In the genomic region with DNA sequence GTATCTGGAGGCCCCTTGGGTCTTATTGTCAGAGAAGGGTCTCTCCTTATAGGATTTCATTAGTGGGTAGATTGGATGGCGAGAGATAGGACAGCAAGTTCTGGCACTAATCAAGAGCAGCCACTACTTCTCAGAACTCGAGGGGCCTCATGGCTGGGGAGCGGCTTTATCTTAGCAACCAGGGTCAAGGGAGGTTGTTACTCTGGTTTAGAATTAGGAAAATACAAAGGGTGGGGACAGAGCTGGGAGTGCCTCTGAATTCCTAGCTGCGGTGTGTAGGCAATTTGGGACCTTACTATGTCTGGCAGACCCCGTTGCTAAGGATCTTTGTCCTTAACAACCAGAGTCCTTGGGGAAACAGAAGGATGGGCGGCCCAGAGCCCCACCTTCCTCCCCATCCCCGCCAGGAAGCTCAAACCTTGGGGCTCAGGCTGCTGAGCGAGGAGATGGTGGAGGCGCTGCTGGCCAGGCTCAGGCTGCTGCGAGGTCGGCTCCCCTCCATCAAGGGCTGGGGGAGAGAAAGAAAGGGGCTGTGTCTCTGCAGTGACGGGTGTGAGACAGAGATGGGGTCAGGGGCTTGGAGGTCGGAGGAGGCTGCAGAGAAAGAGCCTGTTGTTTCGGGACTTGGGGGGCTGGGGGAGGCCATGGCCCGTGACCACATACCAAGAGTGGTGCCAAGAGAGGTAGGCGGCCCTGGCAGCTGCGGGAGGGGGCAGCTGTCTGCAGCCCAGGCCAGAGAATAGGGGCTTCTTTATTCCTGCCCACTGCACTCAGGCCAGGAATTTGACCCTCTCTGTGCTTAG, we compare ENCODE assay signal across 1 cellular context.
TF ChIP-seq lines count a peak whose summit lies in the region.

No MANE protein-coding gene starts in this region.

TF ChIP-seq in endothelial cell of umbilical vein, 7 proteins besides CTCF, POLR2A, EP300 and RAD21:
- TF ChIP-seq GATA2 (IDR thresholded peaks at IDR 0.05; ENCODE audit: insufficient read depth, insufficient read length, low read depth, low read length) (no peak), POLR2AphosphoS5 (IDR thresholded peaks at IDR 0.05; ENCODE audit: insufficient read depth, low read depth, low read length) (no peak), MYC (IDR thresholded peaks at IDR 0.05; ENCODE audit: low read depth, low read length) (no peak), MAX (IDR thresholded peaks at IDR 0.05; ENCODE audit: insufficient read depth, insufficient read length) (no peak), JUN (IDR thresholded peaks at IDR 0.05; ENCODE audit: borderline replicate concordance, insufficient read depth, insufficient read length, low read depth) (no peak), EZH2 (IDR thresholded peaks at IDR 0.05; ENCODE audit: borderline replicate concordance, low read depth, low read length, severe bottlenecking) (no peak), FOS (IDR thresholded peaks at IDR 0.05; ENCODE audit: borderline replicate concordance, insufficient read depth, low read length) (no peak)
